17 cellular contexts compared by ENCODE assay signal in the genomic region with DNA sequence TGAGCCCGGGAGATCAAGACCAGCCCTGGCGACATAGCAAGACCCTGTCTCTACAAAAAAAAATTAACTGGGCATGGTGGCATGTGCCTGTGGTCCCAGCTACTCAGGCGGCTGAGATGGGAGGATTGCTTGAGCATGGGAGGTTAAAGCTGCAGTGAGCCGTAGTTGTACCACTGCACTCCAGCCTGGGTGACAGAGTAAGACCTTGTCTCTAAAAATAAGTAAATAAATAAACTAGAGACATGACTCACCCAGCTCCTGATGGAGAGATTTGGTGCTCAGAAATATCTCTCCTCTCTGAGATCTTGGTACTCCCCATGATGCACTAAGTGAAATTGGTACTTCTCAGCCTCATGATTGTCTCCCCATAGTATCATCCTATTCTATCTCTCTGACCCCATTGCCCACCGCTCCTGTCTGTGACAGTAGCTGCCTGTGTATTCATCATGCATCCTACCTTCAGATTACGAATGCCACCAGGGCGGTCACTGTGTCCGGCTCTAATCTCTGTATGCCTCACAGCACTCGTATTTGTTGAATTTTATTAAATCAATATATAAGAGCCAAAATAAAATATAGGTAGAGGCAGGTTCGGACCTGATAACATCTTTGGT. TPM values are rescaled to one million over a fixed set of nuclear protein-coding genes. Genes with fewer than 3 reads are reported as not detected.
A peak's percentile ranks its signal among the peaks of the same experiment; 100 is the strongest.
DNase-seq lines count a peak whose midpoint lies in the region; ATAC-seq and TF ChIP-seq lines count a peak whose summit lies in the region.
"Had no signal": no experiment of that assay in that cellular context is flagged by ENCODE, and none has a peak within 500 bp of the region (broad histone marks: within the 10 kb centered on the region; RNA-seq: fewer than 3 reads in every experiment).

No MANE protein-coding gene starts in this region.

- no peaks in the 10 kb centered on the region for H3K9me3 Mint-ChIP-seq in dendritic cell treated with granulocyte-macrophage colony-stimulating factor and Interleukin-4, amounts not matched to agents 40 ng/mL and 50 ng/mL, for 4 days
- no peaks in the 10 kb centered on the region for H3K9me3 Mint-ChIP-seq in WTC11
- H3K9me3 Mint-ChIP-seq: central memory CD8-positive, alpha-beta T cell had no signal

- peaks cover 53% of the 10 kb centered on the region for H3K4me1 Mint-ChIP-seq in dendritic cell treated with granulocyte-macrophage colony-stimulating factor and Interleukin-4, amounts not matched to agents 40 ng/mL and 50 ng/mL, for 4 days (ENCODE audit: low read depth)
- peaks cover 9% of the 10 kb centered on the region for H3K4me1 Mint-ChIP-seq in WTC11

- H3K27ac Mint-ChIP-seq in dendritic cell treated with granulocyte-macrophage colony-stimulating factor and Interleukin-4, amounts not matched to agents 40 ng/mL and 50 ng/mL, for 4 days, result peak overlapping the region; percentile 20
- no peak overlapping the region for H3K27ac Mint-ChIP-seq in WTC11
- H3K27ac Mint-ChIP-seq: naive thymus-derived CD4-positive, alpha-beta T cell had no signal

- H3K4me1 ChIP-seq in heart right ventricle (peaks cover 30 to 100% (median 91%) of the 10 kb centered on the region in 9 donors), uterus (peaks cover 6 to 18% of the 10 kb centered on the region in 2 donors)

- peaks cover 53% of the 10 kb centered on the region for H3K36me3 Mint-ChIP-seq in dendritic cell treated with granulocyte-macrophage colony-stimulating factor and Interleukin-4, amounts not matched to agents 40 ng/mL and 50 ng/mL, for 4 days (ENCODE audit: low read depth)
- H3K36me3 Mint-ChIP-seq in WTC11, result no peaks in the 10 kb centered on the region

- H3K27me3 ChIP-seq in heart right ventricle (no peaks in the 10 kb centered on the region), uterus (no peaks in the 10 kb centered on the region)

- H3K36me3 ChIP-seq in heart right ventricle (peaks cover 0 to 26% (median 0%) of the 10 kb centered on the region in 9 donors), uterus (no peaks in the 10 kb centered on the region)

- ATAC-seq in heart right ventricle (peak in 2 of 8 donors; percentile 3 to 14), Right ventricle myocardium inferior (no peak), WTC11 (no peak), left colon (no peak)
- ATAC-seq: GM12878; naive thymus-derived CD4-positive, alpha-beta T cell had no signal

- TF ChIP-seq CTCF in heart right ventricle (IDR thresholded peaks at IDR 0.05) (no peak), uterus (IDR thresholded peaks at IDR 0.05) (no peak), WTC11 (IDR thresholded peaks at IDR 0.05) (no peak)

- H3K27ac ChIP-seq in heart right ventricle, result peak overlapping the region; percentile 15 to 88 (median 78)
- H3K27ac ChIP-seq in uterus, result peak overlapping the region; percentile 67 to 76

- 85 to 90% methylated on average over 10 of the region's 10 CpGs for WGBS in heart right ventricle, 2 donors

- TF ChIP-seq POLR2A in uterus (IDR thresholded peaks at IDR 0.05), result no peak

- H3K4me3 Mint-ChIP-seq in dendritic cell treated with granulocyte-macrophage colony-stimulating factor and Interleukin-4, amounts not matched to agents 40 ng/mL and 50 ng/mL, for 4 days, result no peak overlapping the region
- H3K4me3 Mint-ChIP-seq in WTC11, result no peak overlapping the region
- H3K4me3 Mint-ChIP-seq: central memory CD8-positive, alpha-beta T cell; naive thymus-derived CD4-positive, alpha-beta T cell had no signal

- H3K9me3 ChIP-seq in heart right ventricle, result no peaks in the 10 kb centered on the region
- no peaks in the 10 kb centered on the region for H3K9me3 ChIP-seq in uterus

- intact Hi-C loops in heart right ventricle (cut with DNase I), result loop anchor here in 6 of 10 donors (5.0 kb wide), 5 partner anchors 33 to 52 kb away; partner anchors contain the start of gene ABHD2 (in 2 of the 6)
- intact Hi-C loops in Right ventricle myocardium inferior (cut with DNase I), result loop anchor here (5.0 kb wide), 1 partner anchor 33 kb away; no protein-coding TSS in a partner anchor
- intact Hi-C loops in dendritic cell treated with granulocyte-macrophage colony-stimulating factor and Interleukin-4, amounts not matched to agents 40 ng/mL and 50 ng/mL, for 4 days (cut with micrococcal nuclease), result no loop called here
- intact Hi-C loops in uterus (cut with DNase I; ENCODE audit: low total_unique reads), result no loop called here
- intact Hi-C loops in left colon (cut with DNase I, micrococcal nuclease), result loop anchor here in 1 of 2 donors (10.0 kb wide), 1 partner anchor 84 kb away; no protein-coding TSS in a partner anchor

- no peak overlapping the region for H3K4me3 ChIP-seq in heart right ventricle
- H3K4me3 ChIP-seq in uterus, result no peak overlapping the region
- H3K4me3 ChIP-seq: GM12878 had no signal

- CTCF ChIA-PET in WTC11 (lab: Charles Lee), result interaction anchor here (0.6 to 1.9 kb wide), 7 partner anchors 10 to 366 kb away, joined by 3 to 9 read pairs (median 4); no protein-coding TSS in a partner anchor

- no peak for DNase-seq in heart right ventricle
- DNase-seq in Right ventricle myocardium inferior (ENCODE audit: missing footprints), result no peak
- DNase-seq in myocyte (ENCODE audit: low read depth), result peak; percentile 55
- no peak for DNase-seq in uterus
- DNase-seq in DMS153 treated with DMSO at 0.1 percent for 48 hours (lab: John Stamatoyannopoulos, UW; ENCODE audit: unreplicated experiment), result no peak
- DNase-seq in WTC11 (ENCODE audit: low spot score), result no peak
- DNase-seq in left colon, result no peak
- DNase-seq: ACHN; activated CD4-positive, alpha-beta T cell treated with anti-CD3 and anti-CD28 coated beads, Interleukin-2, amount 50 U/mL, for 48 hours; erythroblast; naive thymus-derived CD4-positive, alpha-beta T cell; NCI-H446 treated with DMSO at 0.1 percent for 48 hours; RPMI8226; T-helper 9 cell had no signal

- H3K27me3 Mint-ChIP-seq in dendritic cell treated with granulocyte-macrophage colony-stimulating factor and Interleukin-4, amounts not matched to agents 40 ng/mL and 50 ng/mL, for 4 days, result no peaks in the 10 kb centered on the region
- no peaks in the 10 kb centered on the region for H3K27me3 Mint-ChIP-seq in WTC11 (ENCODE audit: low read depth)
- H3K27me3 Mint-ChIP-seq: central memory CD8-positive, alpha-beta T cell; naive thymus-derived CD4-positive, alpha-beta T cell had no signal

- POLR2A ChIA-PET in WTC11 (lab: Charles Lee), result no interaction called here

TF ChIP-seq in WTC11, 78 proteins besides CTCF, POLR2A, EP300 and RAD21:
- TF ChIP-seq ATF3 (CRISPR knock-in tag; conservative IDR thresholded peaks at IDR 0.05) (no peak), RORB (CRISPR knock-in tag; IDR thresholded peaks at IDR 0.05) (no peak), JAZF1 (CRISPR knock-in tag; IDR thresholded peaks at IDR 0.05) (no peak)
- TF ChIP-seq, protein P1, sequence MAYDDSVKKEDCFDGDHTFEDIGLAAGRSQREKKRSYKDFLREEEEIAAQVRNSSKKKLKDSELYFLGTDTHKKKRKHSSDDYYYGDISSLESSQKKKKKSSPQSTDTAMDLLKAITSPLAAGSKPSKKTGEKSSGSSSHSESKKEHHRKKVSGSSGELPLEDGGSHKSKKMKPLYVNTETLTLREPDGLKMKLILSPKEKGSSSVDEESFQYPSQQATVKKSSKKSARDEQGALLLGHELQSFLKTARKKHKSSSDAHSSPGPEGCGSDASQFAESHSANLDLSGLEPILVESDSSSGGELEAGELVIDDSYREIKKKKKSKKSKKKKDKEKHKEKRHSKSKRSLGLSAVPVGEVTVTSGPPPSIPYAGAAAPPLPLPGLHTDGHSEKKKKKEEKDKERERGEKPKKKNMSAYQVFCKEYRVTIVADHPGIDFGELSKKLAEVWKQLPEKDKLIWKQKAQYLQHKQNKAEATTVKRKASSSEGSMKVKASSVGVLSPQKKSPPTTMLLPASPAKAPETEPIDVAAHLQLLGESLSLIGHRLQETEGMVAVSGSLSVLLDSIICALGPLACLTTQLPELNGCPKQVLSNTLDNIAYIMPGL (CRISPR knock-in tag; IDR thresholded peaks at IDR 0.05), result no peak

RNA-seq across cellular contexts. Expression of gene ABHD2, which starts 50.9 kb away (rescaled TPM):
- 100 to 1,000 TPM in 8 of 10 donors, 10 to 100 TPM in 2; 74.9 to 201 (median 123) TPM for total RNA-seq in heart right ventricle
- polyA plus RNA-seq in heart right ventricle, result 10 to 100 TPM in 1 of 2 donors, 1 to 10 TPM in 1; 9.1 to 41.6 TPM
- total RNA-seq in Right ventricle myocardium inferior, result 69.9 TPM
- total RNA-seq in myocyte, result 61.1 and 78.2 TPM in 2 replicates
- polyA plus RNA-seq in myocyte (2012), result 61.4 TPM
- 100 to 1,000 TPM in 1 of 4 donors, 10 to 100 TPM in 3; 27.4 to 117 (median 54.2) TPM for total RNA-seq in uterus
- 26.2 to 29.7 TPM (median 29.5 TPM) in 3 replicates for total RNA-seq in WTC11 (2021)
- 100 to 1,000 TPM; 100 to 112 TPM for total RNA-seq in left colon

Comparison
In these comparisons a context has a peak if more than half of its experiments do, and no peak if none do; other contexts are left out.
1. intact Hi-C loops: an anchor here in heart right ventricle (5.0 kb wide) and Right ventricle myocardium inferior (5.0 kb wide); none called in dendritic cell treated with granulocyte-macrophage colony-stimulating factor and Interleukin-4, amounts not matched to agents 40 ng/mL and 50 ng/mL, for 4 days and uterus.